14 cellular contexts compared by ENCODE assay signal in genomic region chr5:14925326-14925725, GRCh38. TPM values are rescaled to one million over a fixed set of nuclear protein-coding genes. Genes with fewer than 3 reads are reported as not detected.
DNase-seq lines count a peak whose midpoint lies in the region; ATAC-seq and TF ChIP-seq lines count a peak whose summit lies in the region.
"Had no signal": no experiment of that assay in that cellular context is flagged by ENCODE, and none has a peak within 500 bp of the region (broad histone marks: within the 10 kb centered on the region; RNA-seq: fewer than 3 reads in every experiment).

No MANE protein-coding gene starts in this region.

- DNase-seq in CD4-positive, CD25-positive, alpha-beta regulatory T cell, result peak in 1 of 3 donors; percentile 30
- DNase-seq in HCEC 1CT (peak; percentile 25), fibroblast of mammary gland (ENCODE audit: low read depth) (peak; percentile 72), OCI-M2 (lab: John Stamatoyannopoulos, UW; ENCODE audit: unreplicated experiment) (no peak), upper lobe of right lung (no peak), left cardiac atrium (no peak)
- DNase-seq in activated CD4-positive, alpha-beta memory T cell treated with anti-CD3 and anti-CD28 coated beads for 36 hours, result no peak
- DNase-seq: COR-L47, glutamatergic neuron, NCI-H1694 treated with DMSO at 0.1 percent for 48 hours, NCI-H524 treated with DMSO at 0.1 percent for 48 hours had no signal

- POLR2A ChIA-PET in activated CD4-positive, alpha-beta memory T cell treated with anti-CD3 and anti-CD28 coated beads for 36 hours (lab: Charles Lee), result interaction anchor here (1.0 to 2.0 kb wide), 5 partner anchors 54 to 116 kb away, joined by 3 to 9 read pairs (median 5); partner anchors contain the start of gene ANKH

- CTCF ChIA-PET in activated CD4-positive, alpha-beta memory T cell treated with anti-CD3 and anti-CD28 coated beads for 36 hours (lab: Charles Lee), result interaction anchor here (0.6 to 3.0 kb wide), 4 partner anchors 52 to 239 kb away, joined by 3 to 15 read pairs (median 4); partner anchors contain the start of gene ANKH

- H3K4me3 ChIP-seq in CD4-positive, CD25-positive, alpha-beta regulatory T cell (ENCODE audit: low read depth, low read length), result peak overlapping the region; percentile 20
- H3K4me3 ChIP-seq in fibroblast of mammary gland (ENCODE audit: control insufficient read depth, low read depth, low read length) (no peak overlapping the region), upper lobe of right lung (no peak overlapping the region)
- H3K4me3 ChIP-seq: body of pancreas, right atrium auricular region had no signal

- H3K27ac ChIP-seq in CD4-positive, CD25-positive, alpha-beta regulatory T cell (ENCODE audit: insufficient read depth, low read length, poor library complexity, severe bottlenecking), result no peak overlapping the region
- H3K27ac ChIP-seq in upper lobe of right lung, result no peak overlapping the region
- H3K27ac ChIP-seq: body of pancreas, right atrium auricular region had no signal

- no peaks in the 10 kb centered on the region for H3K36me3 Mint-ChIP-seq in CD4-positive, CD25-positive, alpha-beta regulatory T cell
- no peaks in the 10 kb centered on the region for H3K36me3 Mint-ChIP-seq in activated CD4-positive, alpha-beta memory T cell treated with anti-CD3 and anti-CD28 coated beads for 36 hours

- H3K27ac Mint-ChIP-seq in CD4-positive, CD25-positive, alpha-beta regulatory T cell, result peak overlapping the region; percentile 80 to 90 (median 84)
- peak overlapping the region; percentile 91 for H3K27ac Mint-ChIP-seq in activated CD4-positive, alpha-beta memory T cell treated with anti-CD3 and anti-CD28 coated beads for 36 hours

- H3K9me3 ChIP-seq in CD4-positive, CD25-positive, alpha-beta regulatory T cell (ENCODE audit: control insufficient read depth in 2 of 2, low read length in 2 of 2), result no peaks in the 10 kb centered on the region
- H3K9me3 ChIP-seq in upper lobe of right lung, result no peaks in the 10 kb centered on the region
- H3K9me3 ChIP-seq: body of pancreas, right atrium auricular region had no signal

- no peaks in the 10 kb centered on the region for H3K36me3 ChIP-seq in CD4-positive, CD25-positive, alpha-beta regulatory T cell (ENCODE audit: control insufficient read depth, insufficient read depth, low read length)
- H3K36me3 ChIP-seq in upper lobe of right lung, result no peaks in the 10 kb centered on the region
- H3K36me3 ChIP-seq: right atrium auricular region had no signal

- H3K27me3 ChIP-seq in CD4-positive, CD25-positive, alpha-beta regulatory T cell (ENCODE audit: control insufficient read depth, insufficient read depth, low read length), result no peaks in the 10 kb centered on the region
- no peaks in the 10 kb centered on the region for H3K27me3 ChIP-seq in upper lobe of right lung
- H3K27me3 ChIP-seq: body of pancreas, right atrium auricular region had no signal

- no peak for ATAC-seq in CD4-positive, CD25-positive, alpha-beta regulatory T cell (ENCODE audit: low read depth in 2 of 2)
- ATAC-seq in upper lobe of right lung (no peak), left cardiac atrium (no peak)
- ATAC-seq: body of pancreas, Right ventricle myocardium inferior had no signal

- peaks cover 10 to 34% (median 16%) of the 10 kb centered on the region in 4 donors for H3K4me1 Mint-ChIP-seq in CD4-positive, CD25-positive, alpha-beta regulatory T cell
- H3K4me1 Mint-ChIP-seq in activated CD4-positive, alpha-beta memory T cell treated with anti-CD3 and anti-CD28 coated beads for 36 hours (ENCODE audit: low read depth), result peaks cover 54% of the 10 kb centered on the region

- no peaks in the 10 kb centered on the region for H3K9me3 Mint-ChIP-seq in CD4-positive, CD25-positive, alpha-beta regulatory T cell
- H3K9me3 Mint-ChIP-seq in activated CD4-positive, alpha-beta memory T cell treated with anti-CD3 and anti-CD28 coated beads for 36 hours, result no peaks in the 10 kb centered on the region

- peaks cover 16% of the 10 kb centered on the region for H3K4me1 ChIP-seq in CD4-positive, CD25-positive, alpha-beta regulatory T cell (ENCODE audit: control insufficient read depth, insufficient read depth, low read length, poor library complexity, severe bottlenecking)
- H3K4me1 ChIP-seq in upper lobe of right lung, result peaks cover 12% of the 10 kb centered on the region

- intact Hi-C loops in activated CD4-positive, alpha-beta memory T cell treated with anti-CD3 and anti-CD28 coated beads for 36 hours (cut with micrococcal nuclease), result loop anchor here (1.0 to 10.0 kb wide), 5 partner anchors 55 to 511 kb away; no protein-coding TSS in a partner anchor
- intact Hi-C loops in upper lobe of right lung (cut with DNase I), result no loop called here
- intact Hi-C loops in left cardiac atrium (cut with DNase I), result no loop called here

- no peaks in the 10 kb centered on the region for H3K27me3 Mint-ChIP-seq in CD4-positive, CD25-positive, alpha-beta regulatory T cell
- no peaks in the 10 kb centered on the region for H3K27me3 Mint-ChIP-seq in activated CD4-positive, alpha-beta memory T cell treated with anti-CD3 and anti-CD28 coated beads for 36 hours

- peak overlapping the region in 2 of 4 donors; percentile 46 to 77 for H3K4me3 Mint-ChIP-seq in CD4-positive, CD25-positive, alpha-beta regulatory T cell
- H3K4me3 Mint-ChIP-seq in activated CD4-positive, alpha-beta memory T cell treated with anti-CD3 and anti-CD28 coated beads for 36 hours, result peak overlapping the region; percentile 35

- TF ChIP-seq CTCF in fibroblast of mammary gland (conservative IDR thresholded peaks at IDR 0.05; ENCODE audit: control insufficient read depth, insufficient read depth, low read depth, low read length), result no peak
- no peak for TF ChIP-seq CTCF in upper lobe of right lung (IDR thresholded peaks at IDR 0.05)

RNA-seq across cellular contexts. Expression of gene ANKH, which starts 53.7 kb away (rescaled TPM):
- 177 TPM for total RNA-seq in CD4-positive, CD25-positive, alpha-beta regulatory T cell
- polyA plus RNA-seq in CD4-positive, CD25-positive, alpha-beta regulatory T cell, result 10 to 100 TPM; 56.6 to 63.5 (median 63.0) TPM
- total RNA-seq in activated CD4-positive, alpha-beta memory T cell treated with anti-CD3 and anti-CD28 coated beads for 36 hours, result 100 to 1,000 TPM; 123 to 128 TPM
- total RNA-seq in upper lobe of right lung (67.2 TPM), left cardiac atrium (100 to 1,000 TPM; 113 to 138 TPM)

Comparison
In these comparisons a context has a peak if more than half of its experiments do, and no peak if none do; other contexts are left out.
1. DNase-seq: peak in HCEC 1CT (single experiment) and fibroblast of mammary gland (single experiment); none in activated CD4-positive, alpha-beta memory T cell treated with anti-CD3 and anti-CD28 coated beads for 36 hours (single experiment), OCI-M2 (single experiment), upper lobe of right lung (single experiment) and left cardiac atrium (single experiment).